Comparison of ENCODE assay signal across 11 cellular contexts in the genomic region with DNA sequence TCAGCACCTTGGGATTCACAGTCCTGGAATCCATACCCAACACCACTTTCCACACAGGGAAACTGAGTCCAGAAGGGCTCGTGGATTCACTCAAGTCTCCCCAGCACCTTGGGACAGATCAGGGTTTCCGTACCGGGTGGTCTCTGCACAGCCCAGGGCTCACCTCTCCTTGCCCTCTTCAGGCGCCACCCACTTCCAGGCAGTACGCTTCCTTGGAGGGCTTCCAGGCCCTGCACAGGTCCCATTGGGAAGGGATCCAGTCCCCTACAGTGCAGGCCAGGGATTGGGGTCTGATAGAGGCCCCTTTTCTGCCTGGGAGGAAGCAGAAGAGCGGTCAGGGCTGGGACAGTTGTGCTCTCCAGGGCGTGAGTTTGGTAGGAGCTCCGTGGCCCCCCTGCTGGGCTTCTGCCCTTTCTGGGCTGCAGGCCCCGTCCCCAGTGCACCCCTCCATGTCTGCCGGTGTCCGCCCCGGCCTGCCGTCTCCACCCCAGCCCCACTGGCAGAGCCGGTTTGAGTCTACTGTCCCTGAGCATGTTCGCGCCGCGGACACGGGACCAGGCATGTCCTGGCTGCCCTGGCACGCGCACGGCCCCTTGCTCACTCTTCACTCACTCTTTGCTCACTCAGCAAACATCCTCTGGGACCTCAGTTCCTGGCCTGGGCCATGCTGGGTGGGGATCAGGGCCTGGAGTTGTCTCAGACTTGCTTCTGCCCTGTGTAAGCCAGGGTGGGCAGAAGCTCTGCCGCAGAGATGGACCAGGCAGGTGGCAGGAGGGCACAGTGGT. TPM values are rescaled to one million over a fixed set of nuclear protein-coding genes. Genes with fewer than 3 reads are reported as not detected.
DNase-seq lines count a peak whose midpoint lies in the region; TF ChIP-seq lines count a peak whose summit lies in the region.
"Had no signal": no experiment of that assay in that cellular context is flagged by ENCODE, and none has a peak within 500 bp of the region (broad histone marks: within the 10 kb centered on the region; RNA-seq: fewer than 3 reads in every experiment).

No MANE protein-coding gene starts in this region.

- no peak overlapping the region for H2BK5ac ChIP-seq in neuronal stem cell (ENCODE audit: low read length)

- H3K36me3 ChIP-seq in cardiac muscle cell: no peaks in the 10 kb centered on the region
- H3K36me3 ChIP-seq in neuronal stem cell (replicated peaks in 1 of 2; ENCODE audit: control insufficient read depth in 2 of 2, insufficient read depth in 2 of 2, low read length in 2 of 2): peaks cover 2 to 5% of the 10 kb centered on the region in 2 donors
- no peaks in the 10 kb centered on the region for H3K36me3 ChIP-seq in uterus

- TF ChIP-seq CTCF in cardiac muscle cell (IDR thresholded peaks at IDR 0.05; ENCODE audit: low read depth, low read length) (no peak), uterus (IDR thresholded peaks at IDR 0.05) (no peak), GM10248 (IDR thresholded peaks at IDR 0.05; ENCODE audit: control extremely low read depth, extremely low read depth, low read depth, missing control alignments) (no peak)

- H3K27ac ChIP-seq in cardiac muscle cell: peak overlapping the region; percentile 57
- peak overlapping the region; percentile 84 for H3K27ac ChIP-seq in epithelial cell of prostate
- H3K27ac ChIP-seq in neuronal stem cell (replicated peaks; ENCODE audit: low read length): no peak overlapping the region
- H3K27ac ChIP-seq in uterus: peak overlapping the region; percentile 33 to 55

- H3K4ac ChIP-seq in neuronal stem cell (ENCODE audit: low read length): peak overlapping the region; percentile 46

- peak overlapping the region; percentile 38 for H4K91ac ChIP-seq in neuronal stem cell (ENCODE audit: low read depth, low read length, poor library complexity)

- DNase-seq in cardiac muscle cell (ENCODE audit: low read depth in 1 of 2, low spot score in 1 of 2) (no peak), cardiac septum (ENCODE audit: low spot score) (no peak), epithelial cell of prostate (ENCODE audit: low read depth, low spot score) (peak; percentile 77), neuronal stem cell (ENCODE audit: low spot score) (no peak), uterus (no peak), pons (ENCODE audit: low spot score) (no peak), GM10248 (ENCODE audit: extremely low spot score) (no peak), foreskin melanocyte (no peak)
- DNase-seq: foreskin fibroblast, GDM1, HCEC 1CT had no signal

- no peak overlapping the region for H3K4me3 ChIP-seq in cardiac muscle cell
- no peak overlapping the region for H3K4me3 ChIP-seq in neuronal stem cell (ENCODE audit: low read length in 2 of 2)
- H3K4me3 ChIP-seq in uterus: no peak overlapping the region

- H3K4me1 ChIP-seq in cardiac muscle cell (ENCODE audit: low read depth) (no peaks in the 10 kb centered on the region), neuronal stem cell (ENCODE audit: control insufficient read depth in 2 of 2, insufficient read depth in 1 of 2, low read depth in 1 of 2, low read length in 2 of 2) (peaks cover 0 to 5% of the 10 kb centered on the region in 2 donors), uterus (peaks cover 0 to 5% of the 10 kb centered on the region in 2 donors)

- H3K79me1 ChIP-seq in neuronal stem cell (ENCODE audit: low read depth, low read length): peaks cover 35% of the 10 kb centered on the region

- H3K27me3 ChIP-seq in cardiac muscle cell (no peaks in the 10 kb centered on the region), neuronal stem cell (ENCODE audit: control insufficient read depth in 3 of 3, insufficient read depth in 3 of 3, low read depth in 1 of 3, low read length in 3 of 3) (no peaks in the 10 kb centered on the region), uterus (no peaks in the 10 kb centered on the region)

- H2AK5ac ChIP-seq in neuronal stem cell (ENCODE audit: low read depth, low read length): peak overlapping the region; percentile 96

- no peak overlapping the region for H2BK120ac ChIP-seq in neuronal stem cell (ENCODE audit: low read depth, low read length)

- no peak overlapping the region for H2AFZ ChIP-seq in neuronal stem cell (ENCODE audit: low read length)

- no CpG with 5 or more reads among the region's 23 CpGs for WGBS in neuronal stem cell (ENCODE audit: extremely low coverage in 2 of 2, insufficient read length in 2 of 2, insufficient replicate concordance in 1 of 2), 2 donors

- H3K9me3 ChIP-seq in cardiac muscle cell (ENCODE audit: low read depth) (no peaks in the 10 kb centered on the region), neuronal stem cell (replicated peaks in 1 of 2; ENCODE audit: control insufficient read depth in 2 of 2, insufficient read depth in 1 of 2, low read depth in 1 of 2, low read length in 2 of 2) (no peaks in the 10 kb centered on the region), uterus (no peaks in the 10 kb centered on the region)

- no peak overlapping the region for H2BK15ac ChIP-seq in neuronal stem cell (ENCODE audit: low read length)

- peak overlapping the region; percentile 91 for H3K18ac ChIP-seq in neuronal stem cell (ENCODE audit: low read length)

- H2BK12ac ChIP-seq in neuronal stem cell (ENCODE audit: low read length): peak overlapping the region; percentile 28

- intact Hi-C loops in cardiac septum (cut with DNase I) (no loop called here), uterus (cut with DNase I; ENCODE audit: low total_unique reads) (no loop called here)

- H3K9ac ChIP-seq in neuronal stem cell (ENCODE audit: low read depth, low read length, poor library complexity): peak overlapping the region; percentile 73

- no peak overlapping the region for H3K4me2 ChIP-seq in neuronal stem cell (ENCODE audit: insufficient read depth, low read length, poor library complexity, severe bottlenecking)

- POLR2A ChIA-PET in GM10248 (lab: Yijun Ruan, JAX): no interaction called here

- peak overlapping the region; percentile 34 for H3K23ac ChIP-seq in neuronal stem cell (ENCODE audit: low read depth, low read length, poor library complexity)

- no peak overlapping the region for H4K8ac ChIP-seq in neuronal stem cell (ENCODE audit: low read depth, low read length)

- CTCF ChIA-PET in GM10248 (lab: Yijun Ruan, JAX): no interaction called here

- TF ChIP-seq POLR2A in uterus (IDR thresholded peaks at IDR 0.05): no peak

- no peak overlapping the region for H3K14ac ChIP-seq in neuronal stem cell (ENCODE audit: low read length)

RNA-seq across cellular contexts. Expression of a gene that starts 12.6 kb away (rescaled TPM):
- 26.5 and 34.3 TPM in 2 replicates for total RNA-seq in cardiac muscle cell
- 26.2 and 34.7 TPM in 2 replicates for polyA plus RNA-seq in cardiac muscle cell
- 5.0 TPM for total RNA-seq in cardiac septum
- polyA plus RNA-seq in neuronal stem cell (2013, experiment 1 of 2): 32.2 TPM
- polyA plus RNA-seq in neuronal stem cell (2013, experiment 2 of 2): 33.5 TPM
- total RNA-seq in uterus: 100 to 1,000 TPM in 1 of 4 donors, 10 to 100 TPM in 3; 25.0 to 110 (median 34.1) TPM
